ENCODE assay signal across 1 cellular context in the genomic region with DNA sequence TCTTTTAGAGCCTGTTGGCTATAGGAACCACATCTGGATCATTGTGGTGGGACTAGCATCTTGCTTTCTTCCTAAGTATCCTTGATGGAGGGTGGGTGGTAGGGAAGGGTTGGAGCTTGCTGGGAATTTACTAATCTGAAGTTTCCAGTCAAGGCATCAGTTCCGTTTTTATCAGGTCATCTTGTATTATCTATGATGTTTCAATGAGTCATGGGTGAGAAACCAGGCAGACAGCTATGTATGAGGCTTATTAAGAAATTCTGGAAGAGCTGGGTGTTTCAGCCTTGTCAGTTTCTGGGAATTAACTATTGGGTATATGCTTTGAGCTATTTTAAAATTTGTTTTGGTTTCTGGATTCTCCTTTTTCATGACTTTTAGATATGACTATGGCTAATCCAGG.
TF ChIP-seq lines count a peak whose summit lies in the region.

No MANE protein-coding gene starts in this region.

TF ChIP-seq in HEK293T, 16 proteins besides CTCF, POLR2A, EP300 and RAD21 (continued from another document):
- TF ChIP-seq PKNOX1 (IDR thresholded peaks at IDR 0.05): no peak
- no peak for TF ChIP-seq ELF4 (IDR thresholded peaks at IDR 0.05)
- no peak for TF ChIP-seq FOXM1 (IDR thresholded peaks at IDR 0.05; ENCODE audit: borderline replicate concordance)
- TF ChIP-seq FOXK2 (IDR thresholded peaks at IDR 0.05): no peak
- no peak for TF ChIP-seq ARNT (IDR thresholded peaks at IDR 0.05)
- TF ChIP-seq TARDBP (IDR thresholded peaks at IDR 0.05): no peak
- TF ChIP-seq SUZ12 (IDR thresholded peaks at IDR 0.05): no peak
- TF ChIP-seq LEF1 (IDR thresholded peaks at IDR 0.05; ENCODE audit: borderline replicate concordance): no peak
- TF ChIP-seq HDGF (IDR thresholded peaks at IDR 0.05; ENCODE audit: borderline replicate concordance): no peak
